In genomic region chr3:143918848-143919247, GRCh38 we compare ENCODE assay signal across 16 cellular contexts. TPM values are rescaled to one million over a fixed set of nuclear protein-coding genes. Genes with fewer than 3 reads are reported as not detected.
DNase-seq lines count a peak whose midpoint lies in the region; ATAC-seq and TF ChIP-seq lines count a peak whose summit lies in the region.
"Had no signal": no experiment of that assay in that cellular context is flagged by ENCODE, and none has a peak within 500 bp of the region (broad histone marks: within the 10 kb centered on the region; RNA-seq: fewer than 3 reads in every experiment).

No MANE protein-coding gene starts in this region.

- H3K36me3 Mint-ChIP-seq in activated CD4-positive, alpha-beta T cell treated with anti-CD3 and anti-CD28 coated beads for 36 hours (ENCODE audit: low read depth), result no peaks in the 10 kb centered on the region
- H3K36me3 Mint-ChIP-seq in IgD-negative memory B cell, result peaks cover 5% of the 10 kb centered on the region
- no peaks in the 10 kb centered on the region for H3K36me3 Mint-ChIP-seq in naive B cell
- H3K36me3 Mint-ChIP-seq: CD4-positive, alpha-beta memory T cell had no signal

- POLR2A ChIA-PET in activated CD4-positive, alpha-beta T cell treated with anti-CD3 and anti-CD28 coated beads for 36 hours (lab: Charles Lee), result no interaction called here
- POLR2A ChIA-PET in RWPE1 (lab: Yijun Ruan, JAX; ENCODE audit: low non-redundant PET), result no interaction called here

- H3K27me3 Mint-ChIP-seq in activated CD4-positive, alpha-beta T cell treated with anti-CD3 and anti-CD28 coated beads for 36 hours, result peaks cover 5% of the 10 kb centered on the region
- H3K27me3 Mint-ChIP-seq in IgD-negative memory B cell (peaks cover 1% of the 10 kb centered on the region), naive B cell (no peaks in the 10 kb centered on the region)

- TF ChIP-seq CTCF in RWPE1 (conservative IDR thresholded peaks at IDR 0.05; ENCODE audit: low read depth), result no peak

- H3K9me3 Mint-ChIP-seq in activated CD4-positive, alpha-beta T cell treated with anti-CD3 and anti-CD28 coated beads for 36 hours (ENCODE audit: low read depth), result no peaks in the 10 kb centered on the region
- no peaks in the 10 kb centered on the region for H3K9me3 Mint-ChIP-seq in IgD-negative memory B cell
- H3K9me3 Mint-ChIP-seq in naive B cell, result peaks cover 0 to 9% (median 3%) of the 10 kb centered on the region in 7 donors

- H3K4me1 Mint-ChIP-seq in activated CD4-positive, alpha-beta T cell treated with anti-CD3 and anti-CD28 coated beads for 36 hours, result peaks cover 9% of the 10 kb centered on the region
- H3K4me1 Mint-ChIP-seq in IgD-negative memory B cell (peaks cover 28 to 31% (median 30%) of the 10 kb centered on the region in 3 donors), naive B cell (peaks cover 42 to 54% (median 53%) of the 10 kb centered on the region in 3 donors)
- H3K4me1 Mint-ChIP-seq: CD4-positive, alpha-beta memory T cell had no signal

- no peak for DNase-seq in activated CD4-positive, alpha-beta T cell treated with anti-CD3 and anti-CD28 coated beads for 36 hours
- no peak for DNase-seq in activated CD4-positive, alpha-beta T cell treated with anti-CD3 and anti-CD28 coated beads, Interleukin-2, amount 50 U/mL, for 1 hour
- DNase-seq in naive B cell, result no peak
- no peak for DNase-seq in KG1 (lab: John Stamatoyannopoulos, UW)
- no peak for DNase-seq in DMS53 (lab: John Stamatoyannopoulos, UW)
- no peak for DNase-seq in RWPE1 (ENCODE audit: low spot score)
- DNase-seq: 8988T; ACHN; C1 segment of cervical spinal cord; CD4-positive, alpha-beta memory T cell; DMS79 treated with DMSO at 0.1 percent for 48 hours; EL; HCEC 1CT; HFFc6 had no signal

- H3K4me3 Mint-ChIP-seq in activated CD4-positive, alpha-beta T cell treated with anti-CD3 and anti-CD28 coated beads for 36 hours, result no peak overlapping the region
- no peak overlapping the region for H3K4me3 Mint-ChIP-seq in IgD-negative memory B cell
- peak overlapping the region in 1 of 8 donors; percentile 41 for H3K4me3 Mint-ChIP-seq in naive B cell
- H3K4me3 Mint-ChIP-seq: CD4-positive, alpha-beta memory T cell; HFFc6 had no signal

- H3K27ac ChIP-seq in RWPE1, result no peak overlapping the region
- H3K27ac ChIP-seq: HL-60 had no signal

- no peak overlapping the region for H3K27ac Mint-ChIP-seq in activated CD4-positive, alpha-beta T cell treated with anti-CD3 and anti-CD28 coated beads for 36 hours
- peak overlapping the region in 2 of 3 donors; percentile 9 to 14 for H3K27ac Mint-ChIP-seq in IgD-negative memory B cell
- peak overlapping the region in 4 of 6 donors; percentile 11 to 92 (median 72) for H3K27ac Mint-ChIP-seq in naive B cell
- H3K27ac Mint-ChIP-seq: CD4-positive, alpha-beta memory T cell; HFFc6 had no signal

- intact Hi-C loops in activated CD4-positive, alpha-beta T cell treated with anti-CD3 and anti-CD28 coated beads for 36 hours (cut with DNase I, micrococcal nuclease), result no loop called here

- peak; percentile 58 for ATAC-seq in activated CD4-positive, alpha-beta T cell treated with anti-CD3 and anti-CD28 coated beads for 36 hours
- no peak for ATAC-seq in naive B cell (ENCODE audit: low read depth in 2 of 2)

- CTCF ChIA-PET in activated CD4-positive, alpha-beta T cell treated with anti-CD3 and anti-CD28 coated beads for 36 hours (lab: Charles Lee), result interaction anchor here (1.0 kb wide), 1 partner anchor 143 kb away, joined by 3 read pairs; no protein-coding TSS in a partner anchor
- CTCF ChIA-PET in RWPE1 (lab: Yijun Ruan, JAX), result no interaction called here

RNA-seq across cellular contexts. Expression of gene DIPK2A, which starts 52.8 kb away (rescaled TPM):
- total RNA-seq in activated CD4-positive, alpha-beta T cell treated with anti-CD3 and anti-CD28 coated beads for 36 hours, result 10 to 100 TPM; 15.5 to 17.1 TPM
- polyA plus RNA-seq in IgD-negative memory B cell (22.2 TPM), naive B cell (ENCODE audit: low read depth in 6 of 6) (10 to 100 TPM; 16.5 to 34.8 (median 26.6) TPM)
